Comparison of ENCODE assay signal across 25 cellular contexts in the genomic region with DNA sequence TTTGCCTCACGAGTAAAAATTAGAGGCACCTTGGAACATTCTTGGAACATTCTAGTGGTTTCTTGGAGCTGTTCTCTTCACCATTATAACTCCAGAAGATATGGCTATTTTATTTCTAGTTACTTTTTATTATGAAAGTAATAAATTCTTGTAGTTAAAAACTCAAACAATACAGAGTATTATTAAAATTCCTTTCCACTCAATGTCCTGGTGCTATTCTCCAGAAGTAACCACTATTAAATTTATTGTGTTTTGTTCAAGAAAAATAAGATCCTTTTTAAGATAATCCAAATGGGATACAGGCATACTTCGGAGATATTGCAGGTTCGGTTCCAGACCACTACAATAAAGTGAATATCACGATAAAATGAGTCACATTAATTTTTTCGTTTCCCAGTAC.
"Had no signal": no experiment of that assay in that cellular context is flagged by ENCODE, and none has a peak within 500 bp of the region (broad histone marks: within the 10 kb centered on the region; RNA-seq: fewer than 3 reads in every experiment).

No MANE protein-coding gene starts in this region.

- H3K4me1 ChIP-seq: left lung, parathyroid adenoma, psoas muscle had no signal

- H3K4me3 ChIP-seq: left lung, lung, mucosa of descending colon, psoas muscle, right lobe of liver, smooth muscle cell, tibial nerve, vagina had no signal

- ATAC-seq: left colon; left lung; mucosa of descending colon; naive thymus-derived CD4-positive, alpha-beta T cell; natural killer cell treated with Interleukin-12 subunit alpha and Interleukin-12 subunit beta and Interleukin-15 and Interleukin-18, amount 100 ng/mL, for 72 hours; right lobe of liver; stimulated activated memory B cell treated with anti-CD40 and anti-IgM and Interleukin-4, amounts not matched to agents 10 μg/mL and 1 μg/mL and 100 μg/mL, for 72 hours; stimulated activated naive CD8-positive, alpha-beta T cell treated with anti-CD3 and anti-CD28 coated beads, Interleukin-15, amount 100 ng/mL, for 72 hours had no signal

- H3K36me3 ChIP-seq: left lung, right lobe of liver, vagina had no signal

- H3K27me3 ChIP-seq: left lung, right lobe of liver, tibial nerve, vagina had no signal

- FAIRE-seq: islet of Langerhans, kidney had no signal

- DNase-seq: hypothalamus; immature natural killer cell; kidney; left colon; left lung; mesendoderm; mucosa of descending colon; naive thymus-derived CD4-positive, alpha-beta T cell; psoas muscle; right lobe of liver; stimulated activated CD4-positive, alpha-beta T cell treated with anti-CD3 and anti-CD28 coated beads, Interleukin-1b, Interleukin-23, amount 100 ng/mL, for 48 hours; stimulated activated CD4-positive, alpha-beta T cell treated with anti-CD3 and anti-CD28 coated beads, Interleukin-2, amount 100 ng/mL, for 48 hours; stimulated activated CD4-positive, alpha-beta T cell treated with anti-CD3 and anti-CD28 coated beads, Interleukin-4, amount 100 ng/mL, for 4 hours; stimulated activated CD8-positive, alpha-beta memory T cell treated with anti-CD3 and anti-CD28 coated beads, Interleukin-4, amount 100 ng/mL, for 48 hours; stimulated activated naive CD4-positive, alpha-beta T cell treated with Interleukin-2 at 50 U/mL for 16 hours; stimulated activated naive CD8-positive, alpha-beta T cell treated with anti-CD3 and anti-CD28 coated beads, Interleukin-15, amount 100 ng/mL, for 72 hours; substantia nigra had no signal

- H3K9me3 ChIP-seq: left lung, mucosa of descending colon, psoas muscle, right lobe of liver, tibial nerve, vagina had no signal

- H3K27ac ChIP-seq: left lung, parathyroid adenoma, psoas muscle, right lobe of liver, tibial nerve, vagina had no signal
